Comparison of ENCODE assay signal across 23 cellular contexts in the genomic region with DNA sequence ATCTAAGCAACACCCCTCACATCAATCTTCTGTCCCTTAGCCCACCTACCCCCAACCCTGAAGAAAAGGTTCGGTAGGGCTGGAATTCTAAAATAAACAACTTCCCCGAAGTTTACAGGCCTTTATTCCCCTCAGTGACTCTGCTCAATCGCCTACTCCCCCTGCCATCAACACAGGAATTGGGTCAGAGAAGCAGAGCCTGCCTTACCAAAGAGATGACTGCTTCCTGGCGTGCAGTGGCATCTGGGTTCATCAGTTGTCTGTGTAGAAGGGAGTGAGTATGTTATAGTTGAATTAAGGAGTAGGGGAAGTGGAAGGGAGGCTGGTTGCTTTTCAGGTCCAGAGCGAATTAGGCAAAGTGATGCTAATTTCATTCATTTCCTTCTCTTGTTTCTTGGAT. TPM values are rescaled to one million over a fixed set of nuclear protein-coding genes. Genes with fewer than 3 reads are reported as not detected.
DNase-seq lines count a peak whose midpoint lies in the region; ATAC-seq and TF ChIP-seq lines count a peak whose summit lies in the region.
"Had no signal": no experiment of that assay in that cellular context is flagged by ENCODE, and none has a peak within 500 bp of the region (broad histone marks: within the 10 kb centered on the region; RNA-seq: fewer than 3 reads in every experiment).

No MANE protein-coding gene starts in this region.

- 73 to 80% methylated on average over 5 of the region's 5 CpGs for WGBS in testis, 2 donors

- POLR2A ChIA-PET in activated CD4-positive, alpha-beta T cell treated with anti-CD3 and anti-CD28 coated beads for 36 hours (lab: Charles Lee), result no interaction called here
- POLR2A ChIA-PET in activated naive CD8-positive, alpha-beta T cell treated with anti-CD3 and anti-CD28 coated beads, Interleukin-2, amount 10 ng/mL, durations not matched to agents 7 days and 5 days (lab: Charles Lee), result interaction anchor here (0.6 to 1.2 kb wide), 3 partner anchors 35 to 98 kb away, joined by 3 to 4 read pairs (median 3); no protein-coding TSS in a partner anchor
- POLR2A ChIA-PET in naive thymus-derived CD8-positive, alpha-beta T cell (lab: Charles Lee), result no interaction called here

- no peak overlapping the region for H3K27ac ChIP-seq in testis
- H3K27ac ChIP-seq: BLaER1 treated with 17β-estradiol and CSF1 and Interleukin-3, amounts not matched to agents 10 nM and 100 nM; SJCRH30 had no signal

- H3K4me3 ChIP-seq in testis, result no peak overlapping the region
- H3K4me3 ChIP-seq: BLaER1 treated with 17β-estradiol and CSF1 and Interleukin-3, amounts not matched to agents 10 nM and 100 nM; SJCRH30 had no signal

- H3K9me3 ChIP-seq in testis, result no peaks in the 10 kb centered on the region
- H3K9me3 ChIP-seq: BLaER1 treated with 17β-estradiol and CSF1 and Interleukin-3, amounts not matched to agents 10 nM and 100 nM; SJCRH30 had no signal

- H3K4me3 Mint-ChIP-seq in activated CD4-positive, alpha-beta T cell treated with anti-CD3 and anti-CD28 coated beads, Interleukin-2, amount 10 ng/mL, durations not matched to agents 24 days and 14 days, result no peak overlapping the region
- H3K4me3 Mint-ChIP-seq in activated CD4-positive, alpha-beta T cell treated with anti-CD3 and anti-CD28 coated beads for 36 hours, result no peak overlapping the region
- no peak overlapping the region for H3K4me3 Mint-ChIP-seq in activated naive CD8-positive, alpha-beta T cell treated with anti-CD3 and anti-CD28 coated beads, Interleukin-2, amount 10 ng/mL, durations not matched to agents 7 days and 5 days
- no peak overlapping the region for H3K4me3 Mint-ChIP-seq in activated naive CD8-positive, alpha-beta T cell treated with anti-CD3 and anti-CD28 coated beads for 36 hours
- H3K4me3 Mint-ChIP-seq in naive thymus-derived CD8-positive, alpha-beta T cell, result no peak overlapping the region
- H3K4me3 Mint-ChIP-seq: IgD-negative memory B cell had no signal

- peak overlapping the region; percentile 15 for H3K27ac Mint-ChIP-seq in activated CD4-positive, alpha-beta T cell treated with anti-CD3 and anti-CD28 coated beads, Interleukin-2, amount 10 ng/mL, durations not matched to agents 24 days and 14 days
- no peak overlapping the region for H3K27ac Mint-ChIP-seq in activated CD4-positive, alpha-beta T cell treated with anti-CD3 and anti-CD28 coated beads for 36 hours
- peak overlapping the region; percentile 3 for H3K27ac Mint-ChIP-seq in activated naive CD8-positive, alpha-beta T cell treated with anti-CD3 and anti-CD28 coated beads, Interleukin-2, amount 10 ng/mL, durations not matched to agents 7 days and 5 days
- no peak overlapping the region for H3K27ac Mint-ChIP-seq in activated naive CD8-positive, alpha-beta T cell treated with anti-CD3 and anti-CD28 coated beads for 36 hours
- peak overlapping the region in 6 of 10 donors; percentile 0 to 66 (median 31) for H3K27ac Mint-ChIP-seq in naive thymus-derived CD8-positive, alpha-beta T cell

- H3K36me3 ChIP-seq in testis (ENCODE audit: low read depth, missing control alignments), result no peaks in the 10 kb centered on the region

- H3K27me3 ChIP-seq in testis, result no peaks in the 10 kb centered on the region
- H3K27me3 ChIP-seq: BLaER1 treated with 17β-estradiol and CSF1 and Interleukin-3, amounts not matched to agents 10 nM and 100 nM; SJCRH30 had no signal

- no peak for ATAC-seq in activated CD4-positive, alpha-beta T cell treated with anti-CD3 and anti-CD28 coated beads for 36 hours
- no peak for ATAC-seq in activated naive CD8-positive, alpha-beta T cell treated with anti-CD3 and anti-CD28 coated beads, Interleukin-2, amount 10 ng/mL, durations not matched to agents 7 days and 5 days (ENCODE audit: low read depth)
- ATAC-seq in naive thymus-derived CD8-positive, alpha-beta T cell, result no peak

- H3K36me3 Mint-ChIP-seq in activated CD4-positive, alpha-beta T cell treated with anti-CD3 and anti-CD28 coated beads, Interleukin-2, amount 10 ng/mL, durations not matched to agents 24 days and 14 days (ENCODE audit: low read depth), result peaks cover 22% of the 10 kb centered on the region
- H3K36me3 Mint-ChIP-seq in activated CD4-positive, alpha-beta T cell treated with anti-CD3 and anti-CD28 coated beads for 36 hours (ENCODE audit: low read depth), result peaks cover 11% of the 10 kb centered on the region
- peaks cover 32% of the 10 kb centered on the region for H3K36me3 Mint-ChIP-seq in activated naive CD8-positive, alpha-beta T cell treated with anti-CD3 and anti-CD28 coated beads, Interleukin-2, amount 10 ng/mL, durations not matched to agents 7 days and 5 days
- peaks cover 13% of the 10 kb centered on the region for H3K36me3 Mint-ChIP-seq in activated naive CD8-positive, alpha-beta T cell treated with anti-CD3 and anti-CD28 coated beads for 36 hours
- peaks cover 0 to 21% (median 0%) of the 10 kb centered on the region in 3 donors for H3K36me3 Mint-ChIP-seq in naive thymus-derived CD8-positive, alpha-beta T cell
- H3K36me3 Mint-ChIP-seq: IgD-negative memory B cell had no signal

- no peaks in the 10 kb centered on the region for H3K9me3 Mint-ChIP-seq in activated CD4-positive, alpha-beta T cell treated with anti-CD3 and anti-CD28 coated beads, Interleukin-2, amount 10 ng/mL, durations not matched to agents 24 days and 14 days
- no peaks in the 10 kb centered on the region for H3K9me3 Mint-ChIP-seq in activated CD4-positive, alpha-beta T cell treated with anti-CD3 and anti-CD28 coated beads for 36 hours (ENCODE audit: low read depth)
- no peaks in the 10 kb centered on the region for H3K9me3 Mint-ChIP-seq in activated naive CD8-positive, alpha-beta T cell treated with anti-CD3 and anti-CD28 coated beads, Interleukin-2, amount 10 ng/mL, durations not matched to agents 7 days and 5 days
- H3K9me3 Mint-ChIP-seq in activated naive CD8-positive, alpha-beta T cell treated with anti-CD3 and anti-CD28 coated beads for 36 hours, result no peaks in the 10 kb centered on the region
- no peaks in the 10 kb centered on the region for H3K9me3 Mint-ChIP-seq in naive thymus-derived CD8-positive, alpha-beta T cell
- H3K9me3 Mint-ChIP-seq: IgD-negative memory B cell had no signal

- intact Hi-C loops in activated CD4-positive, alpha-beta T cell treated with anti-CD3 and anti-CD28 coated beads, Interleukin-2, amount 10 ng/mL, durations not matched to agents 24 days and 14 days (cut with micrococcal nuclease), result no loop called here
- intact Hi-C loops in activated CD4-positive, alpha-beta T cell treated with anti-CD3 and anti-CD28 coated beads for 36 hours (cut with DNase I, micrococcal nuclease), result no loop called here
- intact Hi-C loops in testis (cut with DNase I; ENCODE audit: low total_unique reads), result no loop called here

- no peaks in the 10 kb centered on the region for H3K27me3 Mint-ChIP-seq in activated CD4-positive, alpha-beta T cell treated with anti-CD3 and anti-CD28 coated beads, Interleukin-2, amount 10 ng/mL, durations not matched to agents 24 days and 14 days
- H3K27me3 Mint-ChIP-seq in activated CD4-positive, alpha-beta T cell treated with anti-CD3 and anti-CD28 coated beads for 36 hours, result no peaks in the 10 kb centered on the region
- no peaks in the 10 kb centered on the region for H3K27me3 Mint-ChIP-seq in activated naive CD8-positive, alpha-beta T cell treated with anti-CD3 and anti-CD28 coated beads, Interleukin-2, amount 10 ng/mL, durations not matched to agents 7 days and 5 days
- no peaks in the 10 kb centered on the region for H3K27me3 Mint-ChIP-seq in activated naive CD8-positive, alpha-beta T cell treated with anti-CD3 and anti-CD28 coated beads for 36 hours
- H3K27me3 Mint-ChIP-seq in naive thymus-derived CD8-positive, alpha-beta T cell, result no peaks in the 10 kb centered on the region
- H3K27me3 Mint-ChIP-seq: IgD-negative memory B cell had no signal

- no peaks in the 10 kb centered on the region for H3K4me1 ChIP-seq in testis
- H3K4me1 ChIP-seq: BLaER1 treated with 17β-estradiol and CSF1 and Interleukin-3, amounts not matched to agents 10 nM and 100 nM; SJCRH30 had no signal

- TF ChIP-seq POLR2A in testis (IDR thresholded peaks at IDR 0.05), result no peak

- CTCF ChIA-PET in activated CD4-positive, alpha-beta T cell treated with anti-CD3 and anti-CD28 coated beads for 36 hours (lab: Charles Lee), result interaction anchor here (0.5 kb wide), 1 partner anchor 47 kb away, joined by 3 read pairs; no protein-coding TSS in a partner anchor

- no peak for TF ChIP-seq CTCF in testis (IDR thresholded peaks at IDR 0.05)

- DNase-seq in activated CD4-positive, alpha-beta T cell treated with anti-CD3 and anti-CD28 coated beads, Interleukin-2, amount 10 ng/mL, durations not matched to agents 24 days and 14 days, result no peak
- no peak for DNase-seq in activated CD4-positive, alpha-beta T cell treated with anti-CD3 and anti-CD28 coated beads for 36 hours
- DNase-seq in activated naive CD8-positive, alpha-beta T cell treated with anti-CD3 and anti-CD28 coated beads, Interleukin-2, amount 10 ng/mL, durations not matched to agents 7 days and 5 days, result no peak
- no peak for DNase-seq in activated naive CD8-positive, alpha-beta T cell treated with anti-CD3 and anti-CD28 coated beads for 36 hours
- no peak for DNase-seq in naive thymus-derived CD8-positive, alpha-beta T cell
- DNase-seq in NCI-H82 treated with DMSO at 0.1 percent for 48 hours (lab: John Stamatoyannopoulos, UW; ENCODE audit: unreplicated experiment), result no peak
- DNase-seq in NCI-H146 treated with DMSO at 0.1 percent for 48 hours (lab: John Stamatoyannopoulos, UW; ENCODE audit: unreplicated experiment), result no peak
- no peak for DNase-seq in testis
- DNase-seq: 8988T, DMS53, GDM1, GOT3, HCEC 1CT, NCI-H1105 treated with DMSO at 0.1 percent for 48 hours, NCI-H1694, NCI-H2081 treated with DMSO at 0.1 percent for 48 hours, NCI-H2171 treated with DMSO at 0.1 percent for 48 hours, NCI-H524 treated with DMSO at 0.1 percent for 48 hours, NCI-H82, OCI-M1, SJCRH30 had no signal

- H3K4me1 Mint-ChIP-seq in activated CD4-positive, alpha-beta T cell treated with anti-CD3 and anti-CD28 coated beads, Interleukin-2, amount 10 ng/mL, durations not matched to agents 24 days and 14 days, result peaks cover 20% of the 10 kb centered on the region
- H3K4me1 Mint-ChIP-seq in activated CD4-positive, alpha-beta T cell treated with anti-CD3 and anti-CD28 coated beads for 36 hours, result peaks cover 8% of the 10 kb centered on the region
- H3K4me1 Mint-ChIP-seq in activated naive CD8-positive, alpha-beta T cell treated with anti-CD3 and anti-CD28 coated beads, Interleukin-2, amount 10 ng/mL, durations not matched to agents 7 days and 5 days, result peaks cover 10% of the 10 kb centered on the region
- H3K4me1 Mint-ChIP-seq in activated naive CD8-positive, alpha-beta T cell treated with anti-CD3 and anti-CD28 coated beads for 36 hours, result no peaks in the 10 kb centered on the region
- peaks cover 0 to 18% (median 9%) of the 10 kb centered on the region in 4 donors for H3K4me1 Mint-ChIP-seq in naive thymus-derived CD8-positive, alpha-beta T cell
- H3K4me1 Mint-ChIP-seq: IgD-negative memory B cell had no signal

RNA-seq across cellular contexts. Expression of a gene that starts 12.7 kb away (rescaled TPM):
- total RNA-seq in activated CD4-positive, alpha-beta T cell treated with anti-CD3 and anti-CD28 coated beads, Interleukin-2, amount 10 ng/mL, durations not matched to agents 24 days and 14 days, result 0.14 TPM in 1 of 2 replicates, not detected in the other
- under 1 TPM in 1 of 2 experiments, not detected in 1; 0.18 TPM for total RNA-seq in activated CD4-positive, alpha-beta T cell treated with anti-CD3 and anti-CD28 coated beads for 36 hours
- 1 to 10 TPM; 6.3 to 6.7 TPM for total RNA-seq in activated naive CD8-positive, alpha-beta T cell treated with anti-CD3 and anti-CD28 coated beads, Interleukin-2, amount 10 ng/mL, durations not matched to agents 7 days and 5 days
- total RNA-seq in activated naive CD8-positive, alpha-beta T cell treated with anti-CD3 and anti-CD28 coated beads for 36 hours, result under 1 TPM in 1 of 2 experiments, not detected in 1; 0.18 TPM
- total RNA-seq in naive thymus-derived CD8-positive, alpha-beta T cell, result 1 to 10 TPM; 1.2 TPM
- polyA plus RNA-seq in naive thymus-derived CD8-positive, alpha-beta T cell, result under 1 TPM in 1 of 3 donors, not detected in 2; 0.07 TPM
- total RNA-seq in testis, result 1 to 10 TPM; 6.1 to 7.8 TPM
- polyA plus RNA-seq in testis (ENCODE audit: insufficient read depth, low read depth, low replicate concordance), result 28.3 TPM
- total RNA-seq: SJCRH30 had no signal
- polyA plus RNA-seq: IgD-negative memory B cell had no signal

RNA-seq across cellular contexts. Expression of a gene that starts 24.2 kb away (rescaled TPM):
- 19.6 and 20.7 TPM in 2 replicates for total RNA-seq in activated CD4-positive, alpha-beta T cell treated with anti-CD3 and anti-CD28 coated beads, Interleukin-2, amount 10 ng/mL, durations not matched to agents 24 days and 14 days
- total RNA-seq in activated CD4-positive, alpha-beta T cell treated with anti-CD3 and anti-CD28 coated beads for 36 hours, result 10 to 100 TPM; 33.1 to 50.4 TPM
- total RNA-seq in activated naive CD8-positive, alpha-beta T cell treated with anti-CD3 and anti-CD28 coated beads, Interleukin-2, amount 10 ng/mL, durations not matched to agents 7 days and 5 days, result 100 to 1,000 TPM; 782 to 938 TPM
- 10 to 100 TPM; 16.4 to 18.1 TPM for total RNA-seq in activated naive CD8-positive, alpha-beta T cell treated with anti-CD3 and anti-CD28 coated beads for 36 hours
- total RNA-seq in naive thymus-derived CD8-positive, alpha-beta T cell, result 10 to 100 TPM; 84.3 to 87.4 TPM
- polyA plus RNA-seq in naive thymus-derived CD8-positive, alpha-beta T cell, result 1,000 to 10,000 TPM in 1 of 3 donors, 10 to 100 TPM in 2; 41.5 to 1,286 (median 63.8) TPM
- total RNA-seq in testis, result under 1 TPM in 1 of 2 donors, not detected in 1; 0.87 TPM
- 16.2 TPM for polyA plus RNA-seq in testis (ENCODE audit: insufficient read depth, low read depth, low replicate concordance)
- total RNA-seq: SJCRH30 had no signal

RNA-seq across cellular contexts. Expression of a gene that starts 46.7 kb away (rescaled TPM):
- 326 and 338 TPM in 2 replicates for total RNA-seq in activated CD4-positive, alpha-beta T cell treated with anti-CD3 and anti-CD28 coated beads, Interleukin-2, amount 10 ng/mL, durations not matched to agents 24 days and 14 days
- 100 to 1,000 TPM; 316 to 330 TPM for total RNA-seq in activated CD4-positive, alpha-beta T cell treated with anti-CD3 and anti-CD28 coated beads for 36 hours
- 100 to 1,000 TPM; 291 to 299 TPM for total RNA-seq in activated naive CD8-positive, alpha-beta T cell treated with anti-CD3 and anti-CD28 coated beads, Interleukin-2, amount 10 ng/mL, durations not matched to agents 7 days and 5 days
- 100 to 1,000 TPM; 306 to 317 TPM for total RNA-seq in activated naive CD8-positive, alpha-beta T cell treated with anti-CD3 and anti-CD28 coated beads for 36 hours
- 100 to 1,000 TPM; 271 TPM for total RNA-seq in naive thymus-derived CD8-positive, alpha-beta T cell
- 10 to 100 TPM; 15.0 to 20.2 (median 19.9) TPM for polyA plus RNA-seq in naive thymus-derived CD8-positive, alpha-beta T cell
- 100 to 1,000 TPM; 133 to 160 TPM for total RNA-seq in testis
- polyA plus RNA-seq in testis (ENCODE audit: insufficient read depth, low read depth, low replicate concordance), result 185 TPM

Comparison
In these comparisons a context has a peak if more than half of its experiments do, and no peak if none do; other contexts are left out.
1. H3K27ac Mint-ChIP-seq: peak in activated CD4-positive, alpha-beta T cell treated with anti-CD3 and anti-CD28 coated beads, Interleukin-2, amount 10 ng/mL, durations not matched to agents 24 days and 14 days (single experiment), activated naive CD8-positive, alpha-beta T cell treated with anti-CD3 and anti-CD28 coated beads, Interleukin-2, amount 10 ng/mL, durations not matched to agents 7 days and 5 days (single experiment) and naive thymus-derived CD8-positive, alpha-beta T cell (6 of 10); none in activated CD4-positive, alpha-beta T cell treated with anti-CD3 and anti-CD28 coated beads for 36 hours (single experiment) and activated naive CD8-positive, alpha-beta T cell treated with anti-CD3 and anti-CD28 coated beads for 36 hours (single experiment).
2. RNA of a gene that starts 24.2 kb away (total RNA-seq): 782 to 938 TPM in activated naive CD8-positive, alpha-beta T cell treated with anti-CD3 and anti-CD28 coated beads, Interleukin-2, amount 10 ng/mL, durations not matched to agents 7 days and 5 days, 84.3 to 87.4 TPM in naive thymus-derived CD8-positive, alpha-beta T cell, 33.1 to 50.4 TPM in activated CD4-positive, alpha-beta T cell treated with anti-CD3 and anti-CD28 coated beads for 36 hours, 19.6 to 20.7 TPM in activated CD4-positive, alpha-beta T cell treated with anti-CD3 and anti-CD28 coated beads, Interleukin-2, amount 10 ng/mL, durations not matched to agents 24 days and 14 days and 16.4 to 18.1 TPM in activated naive CD8-positive, alpha-beta T cell treated with anti-CD3 and anti-CD28 coated beads for 36 hours; 0.87 TPM in testis; every median in the first group is over 4 times any median in the second.